In genomic region chr18:56770873-56771272, GRCh38 we compare ENCODE assay signal across 18 cellular contexts.
A peak's percentile ranks its signal among the peaks of the same experiment; 100 is the strongest.
DNase-seq lines count a peak whose midpoint lies in the region; ATAC-seq and TF ChIP-seq lines count a peak whose summit lies in the region.
"Had no signal": no experiment of that assay in that cellular context is flagged by ENCODE, and none has a peak within 500 bp of the region (broad histone marks: within the 10 kb centered on the region; RNA-seq: fewer than 3 reads in every experiment).

No MANE protein-coding gene starts in this region.

- DNase-seq in AG08396 (ENCODE audit: low spot score) (peak; percentile 16), GM04503 (ENCODE audit: low read depth) (peak; percentile 34), choroid plexus epithelial cell (ENCODE audit: low read depth) (peak; percentile 35), iris pigment epithelial cell (ENCODE audit: low read depth) (peak; percentile 52), NCI-H187 treated with DMSO at 0.1 percent for 48 hours (lab: John Stamatoyannopoulos, UW) (no peak), SHP77 (lab: John Stamatoyannopoulos, UW) (no peak)
- DNase-seq: CD8-positive, alpha-beta T cell; DMS79 treated with DMSO at 0.1 percent for 48 hours; GF-D8; H9; NCI-H2081; NCI-H510A treated with DMSO at 0.1 percent for 48 hours; NCI-H82; PC-9 had no signal

- H3K4me3 ChIP-seq in choroid plexus epithelial cell (ENCODE audit: low read depth, low read length): no peak overlapping the region
- H3K4me3 ChIP-seq: BLaER1, K562, PC-9 had no signal

- no peak for TF ChIP-seq CTCF in choroid plexus epithelial cell (conservative IDR thresholded peaks at IDR 0.05; ENCODE audit: low read depth, low read length)

- ATAC-seq in GM21737 (IDR thresholded peaks at IDR 0.05; ENCODE audit: unreplicated experiment) (no peak), HG02970 (IDR thresholded peaks at IDR 0.05; ENCODE audit: low FRiP score, unreplicated experiment) (no peak)
- ATAC-seq: CD8-positive, alpha-beta T cell; K562 had no signal

Comparison
In these comparisons a context has a peak if more than half of its experiments do, and no peak if none do; other contexts are left out.
1. DNase-seq: peak in AG08396 (single experiment), GM04503 (single experiment), choroid plexus epithelial cell (single experiment) and iris pigment epithelial cell (single experiment); none in NCI-H187 treated with DMSO at 0.1 percent for 48 hours (single experiment) and SHP77 (0 of 2).